In the genomic region with DNA sequence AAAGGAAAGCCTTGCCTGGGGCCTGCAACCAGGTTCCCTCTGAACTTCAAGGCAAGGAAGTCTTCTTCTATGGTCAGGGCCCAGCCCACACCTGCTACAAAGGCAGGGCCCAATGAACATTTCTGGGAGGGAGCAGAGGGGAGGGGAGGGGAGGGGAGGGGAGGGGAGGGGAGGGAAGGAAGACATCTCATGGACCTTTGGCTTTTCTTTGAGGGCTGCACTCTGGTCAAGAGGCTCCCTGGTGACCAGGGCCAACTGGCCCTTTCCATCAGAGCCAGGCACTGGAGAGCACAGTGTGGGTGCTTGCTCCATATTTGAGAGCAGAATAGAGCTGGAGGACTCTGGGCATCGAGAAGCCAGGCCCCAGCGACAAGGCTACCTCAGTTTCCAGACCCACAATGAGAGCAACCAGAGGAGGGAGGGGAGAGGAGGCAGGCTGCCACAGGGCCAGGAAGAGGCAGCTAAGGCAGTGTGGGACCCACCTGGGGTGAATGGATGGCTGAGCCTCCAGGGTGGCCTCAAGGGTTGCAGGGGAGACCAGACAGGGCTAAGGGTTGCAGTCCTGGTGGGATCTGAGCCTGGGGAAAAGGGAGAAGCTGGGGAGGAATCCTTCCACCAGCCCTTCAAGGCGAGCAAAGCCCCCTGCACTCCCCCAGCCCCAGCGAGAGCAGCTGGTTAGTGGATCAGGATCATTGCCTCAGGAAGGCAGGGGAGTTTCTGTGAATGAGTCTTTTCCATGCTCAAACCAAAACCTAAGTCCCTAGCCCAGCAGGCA, we compare ENCODE assay signal across 1 cellular context.
TF ChIP-seq lines count a peak whose summit lies in the region.

No MANE protein-coding gene starts in this region.

TF ChIP-seq in IMR-90, 13 proteins besides CTCF, POLR2A, EP300 and RAD21:
- TF ChIP-seq MXI1 (IDR thresholded peaks at IDR 0.05; ENCODE audit: borderline replicate concordance, low read depth, low read length) (no peak), RFX5 (IDR thresholded peaks at IDR 0.05; ENCODE audit: low read depth, low read length) (no peak), SMC3 (IDR thresholded peaks at IDR 0.05; ENCODE audit: low read depth, low read length) (no peak), RCOR1 (IDR thresholded peaks at IDR 0.05; ENCODE audit: insufficient replicate concordance, low read length) (no peak), FOS (IDR thresholded peaks at IDR 0.05; ENCODE audit: low read depth, low read length) (no peak), BHLHE40 (IDR thresholded peaks at IDR 0.05; ENCODE audit: low read depth, low read length) (no peak), MAZ (IDR thresholded peaks at IDR 0.05; ENCODE audit: borderline replicate concordance, low read depth, low read length) (no peak), NFE2L2 (IDR thresholded peaks at IDR 0.05; ENCODE audit: low read depth, low read length) (no peak), CEBPB (IDR thresholded peaks at IDR 0.05; ENCODE audit: low read depth, low read length) (no peak), CHD1 (IDR thresholded peaks at IDR 0.05; ENCODE audit: low read depth, low read length) (no peak), MAFK (IDR thresholded peaks at IDR 0.05; ENCODE audit: low read depth, low read length) (no peak)
- TF ChIP-seq, protein P1, sequence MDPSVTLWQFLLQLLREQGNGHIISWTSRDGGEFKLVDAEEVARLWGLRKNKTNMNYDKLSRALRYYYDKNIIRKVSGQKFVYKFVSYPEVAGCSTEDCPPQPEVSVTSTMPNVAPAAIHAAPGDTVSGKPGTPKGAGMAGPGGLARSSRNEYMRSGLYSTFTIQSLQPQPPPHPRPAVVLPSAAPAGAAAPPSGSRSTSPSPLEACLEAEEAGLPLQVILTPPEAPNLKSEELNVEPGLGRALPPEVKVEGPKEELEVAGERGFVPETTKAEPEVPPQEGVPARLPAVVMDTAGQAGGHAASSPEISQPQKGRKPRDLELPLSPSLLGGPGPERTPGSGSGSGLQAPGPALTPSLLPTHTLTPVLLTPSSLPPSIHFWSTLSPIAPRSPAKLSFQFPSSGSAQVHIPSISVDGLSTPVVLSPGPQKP (IDR thresholded peaks at IDR 0.05; ENCODE audit: borderline replicate concordance, low read depth, low read length): no peak
- TF ChIP-seq, protein P2, sequence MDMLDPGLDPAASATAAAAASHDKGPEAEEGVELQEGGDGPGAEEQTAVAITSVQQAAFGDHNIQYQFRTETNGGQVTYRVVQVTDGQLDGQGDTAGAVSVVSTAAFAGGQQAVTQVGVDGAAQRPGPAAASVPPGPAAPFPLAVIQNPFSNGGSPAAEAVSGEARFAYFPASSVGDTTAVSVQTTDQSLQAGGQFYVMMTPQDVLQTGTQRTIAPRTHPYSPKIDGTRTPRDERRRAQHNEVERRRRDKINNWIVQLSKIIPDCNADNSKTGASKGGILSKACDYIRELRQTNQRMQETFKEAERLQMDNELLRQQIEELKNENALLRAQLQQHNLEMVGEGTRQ (IDR thresholded peaks at IDR 0.05; ENCODE audit: low read depth, low read length): no peak
